In genomic region chr5:72234265-72234700, GRCh38 we compare ENCODE assay signal across 1 cellular context.
TF ChIP-seq lines count a peak whose summit lies in the region.

No MANE protein-coding gene starts in this region.

TF ChIP-seq in K562, 482 proteins besides CTCF, POLR2A, EP300 and RAD21 (continued from another document and continues in another):
- no peak for TF ChIP-seq CUX1 (CRISPR knock-in tag; IDR thresholded peaks at IDR 0.05)
- TF ChIP-seq MTF1 (CRISPR knock-in tag; IDR thresholded peaks at IDR 0.05; ENCODE audit: borderline replicate concordance), result no peak
- TF ChIP-seq RFX7 (CRISPR knock-in tag; IDR thresholded peaks at IDR 0.05), result no peak
- TF ChIP-seq ETS1 (conservative IDR thresholded peaks at IDR 0.05; ENCODE audit: control insufficient read depth, low read depth, low read length), result no peak
- TF ChIP-seq DDX20 (tag; IDR thresholded peaks at IDR 0.05; ENCODE audit: low read depth), result no peak
- TF ChIP-seq BRD4 (IDR thresholded peaks at IDR 0.05), result no peak
- TF ChIP-seq ZNF696 (CRISPR knock-in tag; conservative IDR thresholded peaks at IDR 0.05), result no peak
- peak; percentile 37; the same call in 1 of the 2 replicates for TF ChIP-seq PKNOX1 (IDR thresholded peaks at IDR 0.05)
- no peak for TF ChIP-seq POLR2B (IDR thresholded peaks at IDR 0.05; ENCODE audit: low read depth, partially characterized antibody)
- no peak for TF ChIP-seq ZNF764 (CRISPR knock-in tag; IDR thresholded peaks at IDR 0.05; ENCODE audit: low read depth)
- TF ChIP-seq ELF1 (tag; IDR thresholded peaks at IDR 0.05), result no peak
- peak; percentile 31; the same call in 1 of the 2 replicates for TF ChIP-seq SMAD4 (CRISPR knock-in tag; conservative IDR thresholded peaks at IDR 0.05)
- TF ChIP-seq NCOR1 (IDR thresholded peaks at IDR 0.05), result peak; percentile 71
- TF ChIP-seq SP2 (IDR thresholded peaks at IDR 0.05; ENCODE audit: extremely low read depth, low read depth, low read length, poor library complexity, severe bottlenecking), result no peak
- no peak for TF ChIP-seq SNRNP70 (optimal IDR thresholded peaks at IDR 0.05; ENCODE audit: low read depth, low read length)
- no peak for TF ChIP-seq SRSF3 (IDR thresholded peaks at IDR 0.05; ENCODE audit: insufficient read depth, low read length)
- no peak for TF ChIP-seq ZNF436 (CRISPR knock-in tag; IDR thresholded peaks at IDR 0.05)
- TF ChIP-seq, protein P1, sequence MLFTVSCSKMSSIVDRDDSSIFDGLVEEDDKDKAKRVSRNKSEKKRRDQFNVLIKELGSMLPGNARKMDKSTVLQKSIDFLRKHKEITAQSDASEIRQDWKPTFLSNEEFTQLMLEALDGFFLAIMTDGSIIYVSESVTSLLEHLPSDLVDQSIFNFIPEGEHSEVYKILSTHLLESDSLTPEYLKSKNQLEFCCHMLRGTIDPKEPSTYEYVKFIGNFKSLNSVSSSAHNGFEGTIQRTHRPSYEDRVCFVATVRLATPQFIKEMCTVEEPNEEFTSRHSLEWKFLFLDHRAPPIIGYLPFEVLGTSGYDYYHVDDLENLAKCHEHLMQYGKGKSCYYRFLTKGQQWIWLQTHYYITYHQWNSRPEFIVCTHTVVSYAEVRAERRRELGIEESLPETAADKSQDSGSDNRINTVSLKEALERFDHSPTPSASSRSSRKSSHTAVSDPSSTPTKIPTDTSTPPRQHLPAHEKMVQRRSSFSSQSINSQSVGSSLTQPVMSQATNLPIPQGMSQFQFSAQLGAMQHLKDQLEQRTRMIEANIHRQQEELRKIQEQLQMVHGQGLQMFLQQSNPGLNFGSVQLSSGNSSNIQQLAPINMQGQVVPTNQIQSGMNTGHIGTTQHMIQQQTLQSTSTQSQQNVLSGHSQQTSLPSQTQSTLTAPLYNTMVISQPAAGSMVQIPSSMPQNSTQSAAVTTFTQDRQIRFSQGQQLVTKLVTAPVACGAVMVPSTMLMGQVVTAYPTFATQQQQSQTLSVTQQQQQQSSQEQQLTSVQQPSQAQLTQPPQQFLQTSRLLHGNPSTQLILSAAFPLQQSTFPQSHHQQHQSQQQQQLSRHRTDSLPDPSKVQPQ (CRISPR knock-in tag; IDR thresholded peaks at IDR 0.05; ENCODE audit: borderline replicate concordance), result no peak
- no peak for TF ChIP-seq HOMEZ (CRISPR knock-in tag; IDR thresholded peaks at IDR 0.05)
- peak; percentile 81 for TF ChIP-seq TAL1 (IDR thresholded peaks at IDR 0.05)
- peak; percentile 66; the same call in 1 of the 2 replicates for TF ChIP-seq FOXM1 (IDR thresholded peaks at IDR 0.05; ENCODE audit: low read depth)
- no peak for TF ChIP-seq FOXM1 (CRISPR knock-in tag; IDR thresholded peaks at IDR 0.05; ENCODE audit: low read depth)
- no peak for TF ChIP-seq RBM22 (IDR thresholded peaks at IDR 0.05; ENCODE audit: low read depth, low read length, poor library complexity, severe bottlenecking)
- no peak for TF ChIP-seq TOE1 (IDR thresholded peaks at IDR 0.05; ENCODE audit: borderline replicate concordance)
- no peak for TF ChIP-seq TOE1 (CRISPR knock-in tag; IDR thresholded peaks at IDR 0.05; ENCODE audit: borderline replicate concordance, low read depth)
- peak; percentile 74; the same call in 1 of the 2 replicates for TF ChIP-seq ETV1 (tag; conservative IDR thresholded peaks at IDR 0.05; ENCODE audit: low read depth)
- TF ChIP-seq KLF13 (tag; IDR thresholded peaks at IDR 0.05; ENCODE audit: borderline replicate concordance, low read depth), result no peak
- TF ChIP-seq CHD1 (IDR thresholded peaks at IDR 0.05; ENCODE audit: low read length), result no peak
- TF ChIP-seq SMARCE1 (IDR thresholded peaks at IDR 0.05), result peak; percentile 97
- TF ChIP-seq ZBTB5 (IDR thresholded peaks at IDR 0.05), result no peak
- no peak for TF ChIP-seq GABPB2 (CRISPR knock-in tag; conservative IDR thresholded peaks at IDR 0.05)
- peak; percentile 73 for TF ChIP-seq TCF3 (CRISPR knock-in tag; IDR thresholded peaks at IDR 0.05)
- TF ChIP-seq ETV5 (CRISPR knock-in tag; IDR thresholded peaks at IDR 0.05; ENCODE audit: low read depth), result no peak
- TF ChIP-seq SMARCA4 (IDR thresholded peaks at IDR 0.05), result peak; percentile 98
- TF ChIP-seq ZFX (CRISPR knock-in tag; IDR thresholded peaks at IDR 0.05), result no peak
- TF ChIP-seq FOXJ2 (tag; IDR thresholded peaks at IDR 0.05), result no peak
- peak; percentile 90 for TF ChIP-seq BACH1 (tag; IDR thresholded peaks at IDR 0.05)
- TF ChIP-seq, protein P2, sequence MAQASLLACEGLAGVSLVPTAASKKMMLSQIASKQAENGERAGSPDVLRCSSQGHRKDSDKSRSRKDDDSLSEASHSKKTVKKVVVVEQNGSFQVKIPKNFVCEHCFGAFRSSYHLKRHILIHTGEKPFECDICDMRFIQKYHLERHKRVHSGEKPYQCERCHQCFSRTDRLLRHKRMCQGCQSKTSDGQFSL (CRISPR knock-in tag; IDR thresholded peaks at IDR 0.05), result no peak
- TF ChIP-seq, protein P2 (tag; IDR thresholded peaks at IDR 0.05), result no peak
- no peak for TF ChIP-seq ESRRB (CRISPR knock-in tag; IDR thresholded peaks at IDR 0.05; ENCODE audit: borderline replicate concordance)
- no peak for TF ChIP-seq HNRNPLL (IDR thresholded peaks at IDR 0.05; ENCODE audit: low read depth, low read length, poor library complexity, severe bottlenecking)
- no peak for TF ChIP-seq HDAC8 (tag; IDR thresholded peaks at IDR 0.05)
- no peak for TF ChIP-seq SIRT6 (IDR thresholded peaks at IDR 0.05; ENCODE audit: low read depth, low read length)
- TF ChIP-seq OTX1 (CRISPR knock-in tag; IDR thresholded peaks at IDR 0.05), result 0 out of 2 replicates have a peak, but pooled peaks have one; percentile 56
- TF ChIP-seq ZNF644 (tag; IDR thresholded peaks at IDR 0.05; ENCODE audit: low read depth), result peak; percentile 77
- TF ChIP-seq STAT6 (CRISPR knock-in tag; IDR thresholded peaks at IDR 0.05), result no peak
- TF ChIP-seq MCM3 (IDR thresholded peaks at IDR 0.05), result no peak
- peak; percentile 69 for TF ChIP-seq CCNT2 (IDR thresholded peaks at IDR 0.05; ENCODE audit: borderline replicate concordance, extremely low read depth, insufficient read length, low read depth, low read length)
- TF ChIP-seq MYC (IDR thresholded peaks at IDR 0.05; ENCODE audit: low read depth, low read length), result no peak; the same call in 1 of the 2 replicates
- no peak for TF ChIP-seq MYC (CRISPR knock-in tag; IDR thresholded peaks at IDR 0.05; ENCODE audit: borderline replicate concordance, low read depth)
- TF ChIP-seq SIN3A (IDR thresholded peaks at IDR 0.05; ENCODE audit: borderline replicate concordance in 2 of 2, control insufficient read depth in 1 of 2, low read depth in 2 of 2, low read length in 2 of 2), result no peak
- no peak for TF ChIP-seq RUNX1 (IDR thresholded peaks at IDR 0.05; ENCODE audit: low read depth)
- no peak for TF ChIP-seq PRMT5 (CRISPR knock-in tag; IDR thresholded peaks at IDR 0.05)
- TF ChIP-seq BCL6 (CRISPR knock-in tag; IDR thresholded peaks at IDR 0.05), result no peak
- no peak for TF ChIP-seq ZNF75A (CRISPR knock-in tag; IDR thresholded peaks at IDR 0.05)
